In genomic region chr7:44415047-44415446, GRCh38 we compare ENCODE assay signal across 15 cellular contexts.
A peak's percentile ranks its signal among the peaks of the same experiment; 100 is the strongest.
DNase-seq lines count a peak whose midpoint lies in the region; ATAC-seq and TF ChIP-seq lines count a peak whose summit lies in the region.
"Had no signal": no experiment of that assay in that cellular context is flagged by ENCODE, and none has a peak within 500 bp of the region (broad histone marks: within the 10 kb centered on the region; RNA-seq: fewer than 3 reads in every experiment).

No MANE protein-coding gene starts in this region.

- TF ChIP-seq CTCF in SK-N-SH (IDR thresholded peaks at IDR 0.05) (no peak), heart right ventricle (IDR thresholded peaks at IDR 0.05) (no peak)

- H3F3A ChIP-seq in SK-N-SH (replicated peaks; ENCODE audit: insufficient read depth): peaks cover 4% of the 10 kb centered on the region

- no peak overlapping the region for H3K9ac ChIP-seq in SK-N-SH

- H4K20me1 ChIP-seq in SK-N-SH (ENCODE audit: insufficient read depth): peaks cover 12% of the 10 kb centered on the region

- H3K36me3 ChIP-seq in SK-N-SH (replicated peaks in 1 of 2; ENCODE audit: control insufficient read depth in 1 of 2, insufficient read depth in 2 of 2, low read length in 1 of 2) (peaks cover 22 to 25% of the 10 kb centered on the region in 2 experiments), heart right ventricle (peaks cover 0 to 51% (median 0%) of the 10 kb centered on the region in 9 donors)

- WGBS in SK-N-SH (ENCODE audit: low lambda C conversion rate): 94% methylated on average over 1 of the region's 1 CpG
- 94 to 100% methylated on average over 1 of the region's 1 CpG for WGBS in heart right ventricle, 2 donors

- intact Hi-C loops in heart right ventricle (cut with DNase I): no loop called here

- no peak overlapping the region; the same call in 1 of the 2 replicates for H3K4me2 ChIP-seq in SK-N-SH

- H3K4me3 ChIP-seq in SK-N-SH (ENCODE audit: low read depth in 2 of 2, low read length in 1 of 2): no peak overlapping the region
- no peak overlapping the region for H3K4me3 ChIP-seq in heart right ventricle
- H3K4me3 ChIP-seq: psoas muscle had no signal

- DNase-seq in A172 (ENCODE audit: low spot score): peak; percentile 77
- DNase-seq in GM04504 (ENCODE audit: low read depth): peak; percentile 3
- no peak for DNase-seq in SK-N-SH
- peak; percentile 15 for DNase-seq in fibroblast of peridontal ligament (ENCODE audit: extremely low read depth)
- no peak for DNase-seq in heart right ventricle
- DNase-seq: activated B cell treated with CpG ODN at 0.5 μM for 24 hours; AML-193; DND-41; NCI-H146; NCI-H748 treated with DMSO at 0.1 percent for 48 hours; psoas muscle; stimulated activated CD4-positive, alpha-beta T cell treated with anti-CD3 and anti-CD28 coated beads, Interleukin-1b, Interleukin-23, amount 100 ng/mL, for 48 hours had no signal

- no peaks in the 10 kb centered on the region for H3K9me2 ChIP-seq in SK-N-SH

- H3K9me3 ChIP-seq in SK-N-SH (peaks cover 9% of the 10 kb centered on the region; the same call in 1 of the 2 replicates), heart right ventricle (peaks cover 0 to 20% (median 0%) of the 10 kb centered on the region in 11 donors)
- H3K9me3 ChIP-seq: psoas muscle had no signal

- H2AFZ ChIP-seq in SK-N-SH (ENCODE audit: low read depth): no peak overlapping the region

- POLR2A ChIA-PET in SK-N-SH (lab: Yijun Ruan, JAX): no interaction called here

- no peak for TF ChIP-seq RAD21 in SK-N-SH (IDR thresholded peaks at IDR 0.05; ENCODE audit: low read length)

- H3K4me1 ChIP-seq in SK-N-SH (ENCODE audit: control insufficient read depth in 1 of 2, insufficient read depth in 2 of 2, low read depth in 1 of 2, low read length in 1 of 2): peaks cover 0 to 6% of the 10 kb centered on the region in 2 experiments; a peak in 2 of 4 replicates
- peaks cover 0 to 11% (median 0%) of the 10 kb centered on the region in 9 donors for H3K4me1 ChIP-seq in heart right ventricle
- H3K4me1 ChIP-seq: psoas muscle had no signal

- H3K27me3 ChIP-seq in SK-N-SH (ENCODE audit: insufficient read depth) (no peaks in the 10 kb centered on the region), heart right ventricle (no peaks in the 10 kb centered on the region)

- ATAC-seq in heart right ventricle (no peak), GM18868 (IDR thresholded peaks at IDR 0.05; ENCODE audit: unreplicated experiment) (no peak), HG03159 (IDR thresholded peaks at IDR 0.05; ENCODE audit: unreplicated experiment) (no peak), GM19023 (IDR thresholded peaks at IDR 0.05; ENCODE audit: unreplicated experiment) (no peak)

- peaks cover 70% of the 10 kb centered on the region for H3K79me2 ChIP-seq in SK-N-SH (ENCODE audit: insufficient read depth)

- CTCF ChIA-PET in SK-N-SH (lab: Yijun Ruan, JAX): interaction anchor here (1.2 to 1.8 kb wide), 2 partner anchors 9 to 150 kb away, joined by 3 to 4 read pairs; no protein-coding TSS in a partner anchor

- no peak for TF ChIP-seq EP300 in SK-N-SH (IDR thresholded peaks at IDR 0.05; ENCODE audit: borderline replicate concordance in 1 of 2, low read depth in 1 of 2, low read length in 1 of 2)

- H3K27ac ChIP-seq in SK-N-SH (ENCODE audit: low read depth in 2 of 2, low read length in 1 of 2): no peak overlapping the region
- H3K27ac ChIP-seq in heart right ventricle: no peak overlapping the region
- H3K27ac ChIP-seq: psoas muscle had no signal

TF ChIP-seq in SK-N-SH, 30 proteins besides CTCF, POLR2A, EP300 and RAD21:
- TF ChIP-seq FOXM1 (IDR thresholded peaks at IDR 0.05; ENCODE audit: low read depth) (no peak), POLR2AphosphoS5 (IDR thresholded peaks at IDR 0.05; ENCODE audit: low read depth, low read length) (no peak), GABPA (IDR thresholded peaks at IDR 0.05; ENCODE audit: low read depth) (no peak), RXRA (IDR thresholded peaks at IDR 0.05; ENCODE audit: borderline replicate concordance, low read depth) (no peak), FOSL2 (IDR thresholded peaks at IDR 0.05; ENCODE audit: borderline replicate concordance, low read depth) (no peak), TEAD4 (IDR thresholded peaks at IDR 0.05; ENCODE audit: borderline replicate concordance, insufficient read depth) (no peak), EZH2phosphoT487 (IDR thresholded peaks at IDR 0.05; ENCODE audit: borderline replicate concordance, low read depth) (no peak), NRF1 (IDR thresholded peaks at IDR 0.05; ENCODE audit: low read depth, low read length) (no peak), MXI1 (IDR thresholded peaks at IDR 0.05; ENCODE audit: low read depth, low read length) (no peak), YY1 (IDR thresholded peaks at IDR 0.05; ENCODE audit: low read depth) (no peak), MAX (IDR thresholded peaks at IDR 0.05; ENCODE audit: low read depth) (no peak), ZBTB33 (IDR thresholded peaks at IDR 0.05; ENCODE audit: borderline replicate concordance, low read depth) (no peak), SMC3 (IDR thresholded peaks at IDR 0.05; ENCODE audit: low read depth, low read length) (no peak), TCF12 (IDR thresholded peaks at IDR 0.05) (0 out of 2 replicates have a peak, but pooled peaks have one; percentile 10), CHD2 (IDR thresholded peaks at IDR 0.05; ENCODE audit: low read length, partially characterized antibody) (no peak), PBX3 (IDR thresholded peaks at IDR 0.05) (peak; percentile 53)

Comparison
In these comparisons a context has a peak if more than half of its experiments do, and no peak if none do; other contexts are left out.
1. DNase-seq: peak in A172 (single experiment), GM04504 (single experiment) and fibroblast of peridontal ligament (single experiment); none in SK-N-SH (single experiment) and heart right ventricle (0 of 2).